Comparison of ENCODE assay signal across 7 cellular contexts in the genomic region with DNA sequence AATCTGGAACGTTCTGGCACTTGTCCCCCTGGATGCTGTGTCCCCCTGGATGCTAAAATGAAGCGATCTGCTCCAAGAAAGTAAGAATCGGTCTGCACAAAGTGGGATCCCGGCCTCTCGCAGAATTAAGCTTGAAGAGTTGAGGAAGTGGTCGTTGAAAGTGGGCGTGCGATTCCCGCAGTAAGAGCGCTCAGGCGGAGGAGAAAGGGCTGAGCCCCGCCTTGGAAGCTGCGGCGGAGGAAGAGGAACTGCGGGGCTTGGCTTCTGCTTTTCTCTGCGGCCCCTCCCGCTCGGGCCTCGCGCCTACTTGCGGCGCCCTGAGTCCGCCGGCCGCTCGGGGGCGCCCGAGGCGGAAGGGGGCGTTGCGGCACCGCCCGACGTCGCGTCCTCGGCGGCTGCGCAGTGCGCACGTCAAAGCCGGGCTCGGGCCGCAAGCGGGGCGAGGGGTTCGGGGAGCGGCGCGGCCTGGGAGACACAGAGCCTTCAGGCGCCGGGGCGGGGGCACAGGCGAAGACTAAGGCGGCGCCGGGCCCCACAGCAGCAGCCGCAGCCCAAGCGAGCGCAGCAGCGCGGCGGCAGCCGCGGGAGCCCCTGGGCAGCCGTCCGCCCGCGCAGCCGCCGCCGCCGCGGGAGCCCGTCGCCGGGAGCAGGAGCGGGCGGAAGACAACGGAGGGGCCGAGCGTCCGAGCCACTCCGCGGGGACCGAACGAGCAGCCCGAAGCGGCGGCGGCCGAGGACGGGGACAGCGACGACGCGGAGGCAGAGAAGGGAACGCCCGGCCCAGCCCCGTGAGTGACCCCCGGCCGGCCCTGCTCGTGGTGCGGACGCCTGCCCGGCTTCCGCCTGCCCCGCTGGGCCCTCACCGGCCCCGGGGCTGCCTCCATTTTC.
DNase-seq lines count a peak whose midpoint lies in the region; ATAC-seq and TF ChIP-seq lines count a peak whose summit lies in the region.

A gene (plus strand): TSS at position 400 of the 888 bp plus-strand sequence. CDS start 47,160 bp downstream, outside the sequence.

- ATAC-seq in GM18505 (IDR thresholded peaks at IDR 0.05; ENCODE audit: unreplicated experiment) (peak; percentile 81), HG02970 (IDR thresholded peaks at IDR 0.05; ENCODE audit: low FRiP score, unreplicated experiment) (peak; percentile 90)

- in situ Hi-C loops in astrocyte of the cerebellum (cut with HindIII; ENCODE audit: low sequenced_read_pairs): no loop called here

- peak; percentile 74 for TF ChIP-seq POLR2A in GM18505 (IDR thresholded peaks at IDR 0.05; ENCODE audit: borderline replicate concordance, extremely low read depth, insufficient read depth, insufficient read length)

- H3K4me3 ChIP-seq in astrocyte of the cerebellum (ENCODE audit: low read depth, low read length) (peak within 1 kb of the TSS; percentile 89), retinal pigment epithelial cell (ENCODE audit: low read length) (peak within 1 kb of the TSS; percentile 88)

- TF ChIP-seq CTCF in astrocyte of the cerebellum (IDR thresholded peaks at IDR 0.05; ENCODE audit: low read depth, low read length, missing control alignments): peak; percentile 68
- peak; percentile 55 for TF ChIP-seq CTCF in retinal pigment epithelial cell (conservative IDR thresholded peaks at IDR 0.05; ENCODE audit: low read depth, low read length)

- DNase-seq in NCI-H2029 (lab: John Stamatoyannopoulos, UW) (peak; percentile 75), T-helper 22 cell (ENCODE audit: low read depth) (peak; percentile 78), astrocyte of the cerebellum (ENCODE audit: low read depth) (peak; percentile 62), hippocampal formation (lab: John Stamatoyannopoulos, UW) (peak; percentile 85 to 87), retinal pigment epithelial cell (ENCODE audit: low read depth) (peak; percentile 46)

Comparison
In these comparisons a context has a peak if more than half of its experiments do, and no peak if none do; other contexts are left out.
1. Peak in every context shown above with its lines: DNase-seq, ATAC-seq and H3K4me3 ChIP-seq.